ENCODE assay signal across 21 cellular contexts in the genomic region with DNA sequence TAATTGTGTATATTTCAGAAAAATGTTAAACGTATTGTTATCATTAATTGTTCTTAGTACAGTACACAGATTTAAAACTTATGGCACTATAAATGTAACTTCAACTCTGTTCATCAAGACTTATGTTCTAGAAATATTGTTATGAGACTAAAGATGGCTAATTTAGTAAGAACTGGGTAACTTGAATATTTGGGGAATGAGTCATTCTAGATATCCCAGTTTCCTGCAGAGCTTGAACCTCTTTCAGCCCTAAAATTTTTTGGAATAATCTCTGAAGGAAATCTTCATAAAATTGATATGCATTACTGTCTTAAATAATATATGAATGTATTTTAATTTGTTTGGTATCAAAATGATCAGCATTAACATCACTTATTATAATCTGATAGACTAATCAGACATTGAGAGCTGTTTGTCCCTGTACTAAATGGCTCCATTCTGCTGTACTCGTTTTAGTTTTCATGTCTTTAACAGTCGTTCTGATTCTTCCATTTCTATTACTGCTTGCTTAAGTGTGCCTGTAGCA.
DNase-seq lines count a peak whose midpoint lies in the region; ATAC-seq, FAIRE-seq and TF ChIP-seq lines count a peak whose summit lies in the region.
"Had no signal": no experiment of that assay in that cellular context is flagged by ENCODE, and none has a peak within 500 bp of the region (broad histone marks: within the 10 kb centered on the region; RNA-seq: fewer than 3 reads in every experiment).

No MANE protein-coding gene starts in this region.

- POLR2A ChIA-PET in K562 (lab: Yijun Ruan, JAX) = no interaction called here

- H3K36me3 ChIP-seq in HUES6 (ENCODE audit: control insufficient read depth, insufficient read depth, low read length) (peaks cover 41% of the 10 kb centered on the region), K562 (ENCODE audit: control insufficient read depth, insufficient read depth, low read length) (peaks cover 11% of the 10 kb centered on the region), mesenchymal stem cell (ENCODE audit: control insufficient read depth in 1 of 2, insufficient read depth in 2 of 2, low read depth in 1 of 2, low read length in 2 of 2) (peaks cover 3 to 39% of the 10 kb centered on the region in 2 experiments)

- H3K4ac ChIP-seq in mesenchymal stem cell (ENCODE audit: low read depth in 1 of 2, low read length in 2 of 2) = no peak overlapping the region

- H3K9me1 ChIP-seq in K562 (ENCODE audit: control insufficient read depth, insufficient read depth, low read length) = no peaks in the 10 kb centered on the region

- H3K18ac ChIP-seq in mesenchymal stem cell (ENCODE audit: low read depth in 1 of 2, low read length in 2 of 2) = no peak overlapping the region

- H3K79me1 ChIP-seq in mesenchymal stem cell (replicated peaks; ENCODE audit: low read length, poor library complexity, severe bottlenecking) = peaks cover 10% of the 10 kb centered on the region

- no peak overlapping the region for H2AK5ac ChIP-seq in mesenchymal stem cell (ENCODE audit: low read length, severe bottlenecking)

- no peaks in the 10 kb centered on the region for H3K27me3 ChIP-seq in HUES6 (ENCODE audit: control insufficient read depth, insufficient read depth, low read length)
- H3K27me3 ChIP-seq in K562 (ENCODE audit: control insufficient read depth in 2 of 2, insufficient read depth in 2 of 2, low read length in 2 of 2) = no peaks in the 10 kb centered on the region
- no peaks in the 10 kb centered on the region for H3K27me3 ChIP-seq in mesenchymal stem cell (ENCODE audit: control insufficient read depth in 1 of 2, insufficient read depth in 1 of 2, low read length in 2 of 2)
- H3K27me3 ChIP-seq: adrenal gland, upper lobe of right lung had no signal

- H3K4me1 ChIP-seq in HUES6 (ENCODE audit: control insufficient read depth, insufficient read depth, low read length) (no peaks in the 10 kb centered on the region; the same call in 1 of the 2 replicates), K562 (replicated peaks in 1 of 2; ENCODE audit: control insufficient read depth in 2 of 2, insufficient read depth in 2 of 2, low read length in 2 of 2) (no peaks in the 10 kb centered on the region), mesenchymal stem cell (ENCODE audit: control insufficient read depth, insufficient read depth, low read depth, low read length) (peaks cover 2% of the 10 kb centered on the region)

- no peak overlapping the region for H2BK12ac ChIP-seq in mesenchymal stem cell (ENCODE audit: low read length in 2 of 2)

- no peak overlapping the region for H3K14ac ChIP-seq in mesenchymal stem cell (ENCODE audit: low read length in 2 of 2)

- H4K91ac ChIP-seq in mesenchymal stem cell (ENCODE audit: low read length) = no peak overlapping the region

- no peaks in the 10 kb centered on the region for H3K79me2 ChIP-seq in K562 (ENCODE audit: control insufficient read depth, insufficient read depth, low read length)

- H3K9ac ChIP-seq in HUES6 (ENCODE audit: low read length) (no peak overlapping the region), K562 (ENCODE audit: insufficient read depth in 1 of 2, low read depth in 2 of 2, low read length in 2 of 2) (no peak overlapping the region), mesenchymal stem cell (ENCODE audit: low read length) (no peak overlapping the region)

- ATAC-seq in K562 = no peak
- ATAC-seq: effector memory CD8-positive, alpha-beta T cell; GM12878; left colon; sciatic nerve; T-helper 17 cell; upper lobe of right lung had no signal

- H3K4me3 ChIP-seq in HUES6 (ENCODE audit: low read depth, low read length) (no peak overlapping the region), K562 (no peak overlapping the region), mesenchymal stem cell (ENCODE audit: insufficient read depth in 1 of 2, low read depth in 1 of 2, low read length in 2 of 2) (no peak overlapping the region)
- H3K4me3 ChIP-seq: adrenal gland, GM12878, upper lobe of right lung had no signal

- TF ChIP-seq EP300 in K562 (IDR thresholded peaks at IDR 0.05; ENCODE audit: low read length) = no peak

- H2BK120ac ChIP-seq in mesenchymal stem cell (ENCODE audit: low read depth, low read length) = no peak overlapping the region

- H2BK5ac ChIP-seq in mesenchymal stem cell (ENCODE audit: low read depth, low read length, poor library complexity, severe bottlenecking) = no peak overlapping the region

- CTCF ChIA-PET in K562 (lab: Yijun Ruan, JAX; ENCODE audit: low intra/inter-chr PET ratio) = no interaction called here

- TF ChIP-seq CTCF in K562 (IDR thresholded peaks at IDR 0.05 in 2 of 3, conservative IDR thresholded peaks at IDR 0.05 in 1 of 3; ENCODE audit: insufficient read depth in 2 of 3, low read depth in 1 of 3, low read length in 3 of 3) = no peak

- H3K27ac ChIP-seq in HUES6 (ENCODE audit: low read depth, low read length) (peak overlapping the region; percentile 52; the same call in 1 of the 2 replicates), K562 (ENCODE audit: extremely low read depth, low read depth, low read length) (no peak overlapping the region), mesenchymal stem cell (ENCODE audit: low read length, poor library complexity, severe bottlenecking) (no peak overlapping the region)
- H3K27ac ChIP-seq: upper lobe of right lung had no signal

- H2AFZ ChIP-seq in K562 (ENCODE audit: low read depth, low read length) (no peak overlapping the region), mesenchymal stem cell (ENCODE audit: low read depth, low read length) (no peak overlapping the region)

- no peak for FAIRE-seq in K562 (lab: Jason Lieb, UNC)
- FAIRE-seq: GM12878 had no signal

- no peak overlapping the region for H4K8ac ChIP-seq in mesenchymal stem cell (ENCODE audit: low read length)

- in situ Hi-C loops in ACHN (cut with HindIII; ENCODE audit: low pct_ligation_motif_present, low pct_unique_long_range_greater_than_20kb, low sequenced_read_pairs) (no loop called here), K562 (cut with MboI) (no loop called here)

- intact Hi-C loops in K562 (cut with micrococcal nuclease) = no loop called here

- no peak for TF ChIP-seq POLR2A in K562 (conservative IDR thresholded peaks at IDR 0.05)

- no peak for TF ChIP-seq RAD21 in K562 (CRISPR knock-in tag; conservative IDR thresholded peaks at IDR 0.05 in 1 of 2, IDR thresholded peaks at IDR 0.05 in 1 of 2)

- H3K23ac ChIP-seq in mesenchymal stem cell (ENCODE audit: low read length in 2 of 2) = no peak overlapping the region

- no peak overlapping the region for H2BK15ac ChIP-seq in mesenchymal stem cell (ENCODE audit: low read depth, poor library complexity, severe bottlenecking)

- H4K20me1 ChIP-seq in K562 (replicated peaks; ENCODE audit: control insufficient read depth, insufficient read depth, low read length) = no peaks in the 10 kb centered on the region

- no peak overlapping the region for H3K4me2 ChIP-seq in K562 (ENCODE audit: insufficient read depth, low read length)
- no peak overlapping the region for H3K4me2 ChIP-seq in mesenchymal stem cell (ENCODE audit: low read length, poor library complexity, severe bottlenecking)

- no TSS peak for BruUV-seq in K562 (replicated peaks; lab: Mats Ljungman, UMichigan)

- H3K9me3 ChIP-seq in HUES6 (ENCODE audit: control insufficient read depth, insufficient read depth, low read depth, low read length) (no peaks in the 10 kb centered on the region), K562 (replicated peaks; ENCODE audit: control insufficient read depth, insufficient read depth, low read depth, low read length) (no peaks in the 10 kb centered on the region), mesenchymal stem cell (ENCODE audit: control insufficient read depth, low read length) (no peaks in the 10 kb centered on the region)
- H3K9me3 ChIP-seq: adrenal gland, upper lobe of right lung had no signal

- DNase-seq in ACHN = peak; percentile 31
- DNase-seq in K562 (ENCODE audit: extremely low read depth in 1 of 4, low spot score in 3 of 4) = no peak
- DNase-seq in mesenchymal stem cell = peak; percentile 28
- DNase-seq in Kasumi-1 (lab: John Stamatoyannopoulos, UW) = no peak
- no peak for DNase-seq in stimulated activated CD8-positive, alpha-beta memory T cell treated with anti-CD3 and anti-CD28 coated beads, Interleukin-4, amount 100 ng/mL, for 48 hours
- no peak for DNase-seq in HuH-7.5 (ENCODE audit: low spot score)
- DNase-seq in C1 segment of cervical spinal cord (lab: John Stamatoyannopoulos, UW) = no peak
- DNase-seq: effector memory CD8-positive, alpha-beta T cell; foreskin melanocyte; Karpas-422; left colon; NCI-H1436 treated with DMSO at 0.1 percent for 48 hours; NCI-H345; occipital lobe; stimulated activated CD4-positive, alpha-beta T cell treated with anti-CD3 and anti-CD28 coated beads, Interleukin-1b, Interleukin-23, amount 100 ng/mL, for 48 hours; T-helper 17 cell; upper lobe of right lung had no signal

- WGBS in K562 (ENCODE audit: insufficient coverage, low coverage, missing lambda C conversion rate) = 50% methylated on average over 3 of the region's 3 CpGs
- 94% methylated on average over 2 of the region's 3 CpGs for WGBS in mesenchymal stem cell

TF ChIP-seq in K562, 482 proteins besides CTCF, POLR2A, EP300 and RAD21:
- TF ChIP-seq JUND (IDR thresholded peaks at IDR 0.05; ENCODE audit: borderline replicate concordance, low read depth, low read length) (0 out of 2 replicates have a peak, but pooled peaks have one; percentile 27), JUND (tag; IDR thresholded peaks at IDR 0.05; ENCODE audit: borderline replicate concordance, low read depth, low read length) (0 out of 3 replicates have a peak, but pooled peaks have one; percentile 8), FOSL1 (tag; conservative IDR thresholded peaks at IDR 0.05) (peak; percentile 50; the same call in 1 of the 2 replicates), LARP7 (IDR thresholded peaks at IDR 0.05) (no peak), RB1 (IDR thresholded peaks at IDR 0.05; ENCODE audit: low read depth) (no peak)
- TF ChIP-seq, protein P1, sequence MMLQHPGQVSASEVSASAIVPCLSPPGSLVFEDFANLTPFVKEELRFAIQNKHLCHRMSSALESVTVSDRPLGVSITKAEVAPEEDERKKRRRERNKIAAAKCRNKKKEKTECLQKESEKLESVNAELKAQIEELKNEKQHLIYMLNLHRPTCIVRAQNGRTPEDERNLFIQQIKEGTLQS (IDR thresholded peaks at IDR 0.05) = 0 out of 2 replicates have a peak, but pooled peaks have one; percentile 18
- TF ChIP-seq, protein P1 (CRISPR knock-in tag; conservative IDR thresholded peaks at IDR 0.05) = no peak

Comparison
In these comparisons a context has a peak if more than half of its experiments do, and no peak if none do; other contexts are left out.
1. DNase-seq: peak in ACHN (single experiment) and mesenchymal stem cell (single experiment); none in K562 (0 of 4), Kasumi-1 (0 of 2), stimulated activated CD8-positive, alpha-beta memory T cell treated with anti-CD3 and anti-CD28 coated beads, Interleukin-4, amount 100 ng/mL, for 48 hours (single experiment), HuH-7.5 (single experiment) and C1 segment of cervical spinal cord (0 of 14).